In genomic region chr17:76353004-76353598, GRCh38 we compare ENCODE assay signal across 8 cellular contexts. TPM values are rescaled to one million over a fixed set of nuclear protein-coding genes. Genes with fewer than 3 reads are reported as not detected.
DNase-seq lines count a peak whose midpoint lies in the region; ATAC-seq lines count a peak whose summit lies in the region.

No MANE protein-coding gene starts in this region.

- H3K9ac ChIP-seq in mucosa of stomach (ENCODE audit: low read length) = peak overlapping the region; percentile 84

- peaks cover 27% of the 10 kb centered on the region for H3K79me2 ChIP-seq in ACC112 (ENCODE audit: control insufficient read depth, insufficient read depth, low read length, unreplicated experiment)

- H3K27me3 ChIP-seq in ACC112 (ENCODE audit: insufficient read depth, low read length) (no peaks in the 10 kb centered on the region), mucosa of stomach (ENCODE audit: control insufficient read depth, insufficient read depth, low read length) (no peaks in the 10 kb centered on the region)

- peak overlapping the region; percentile 84 to 88 for H3K4me3 Mint-ChIP-seq in effector memory CD8-positive, alpha-beta T cell

- no peaks in the 10 kb centered on the region for H3K9me3 Mint-ChIP-seq in effector memory CD8-positive, alpha-beta T cell

- H3K27ac ChIP-seq in ACC112 (ENCODE audit: low read depth, low read length) = peak overlapping the region; percentile 87

- peaks cover 17 to 18% of the 10 kb centered on the region in 2 donors for H3K4me1 Mint-ChIP-seq in effector memory CD8-positive, alpha-beta T cell (ENCODE audit: low read depth in 2 of 2)

- no peaks in the 10 kb centered on the region for H3K9me3 ChIP-seq in mucosa of stomach (ENCODE audit: control insufficient read depth, low read length)

- peak; percentile 19 for ATAC-seq in GM18502 (IDR thresholded peaks at IDR 0.05; ENCODE audit: poor library complexity, unreplicated experiment)
- peak; percentile 22 for ATAC-seq in HG03039 (IDR thresholded peaks at IDR 0.05; ENCODE audit: unreplicated experiment)
- no peak for ATAC-seq in effector memory CD8-positive, alpha-beta T cell (replicated peaks)

- H3K36me3 Mint-ChIP-seq in effector memory CD8-positive, alpha-beta T cell (ENCODE audit: insufficient read depth) = peaks cover 2% of the 10 kb centered on the region

- peaks cover 9% of the 10 kb centered on the region for H3K4me1 ChIP-seq in ACC112 (ENCODE audit: control insufficient read depth, insufficient read depth, low read length, unreplicated experiment)
- no peaks in the 10 kb centered on the region for H3K4me1 ChIP-seq in mucosa of stomach (ENCODE audit: control insufficient read depth, insufficient read depth, low read length)

- DNase-seq in T-helper 1 cell (peak in 3 of 5 donors; percentile 3 to 14 (median 12)), ureter (ENCODE audit: low spot score) (peak; percentile 45), COLO829 (ENCODE audit: low spot score) (no peak)
- DNase-seq in effector memory CD8-positive, alpha-beta T cell = peak in 2 of 3 experiments; percentile 2 to 3

- H2AFZ ChIP-seq in ACC112 (ENCODE audit: low read length, unreplicated experiment) = peak overlapping the region; percentile 63

- H3K4me3 ChIP-seq in ACC112 (ENCODE audit: low read depth, low read length) (peak overlapping the region; percentile 84), mucosa of stomach (ENCODE audit: low read length) (peak overlapping the region; percentile 62)

- H3K27ac Mint-ChIP-seq in effector memory CD8-positive, alpha-beta T cell = peak overlapping the region; percentile 81 to 84

- no peaks in the 10 kb centered on the region for H3K36me3 ChIP-seq in ACC112 (ENCODE audit: insufficient read depth, low read length)
- no peaks in the 10 kb centered on the region for H3K36me3 ChIP-seq in mucosa of stomach (ENCODE audit: control insufficient read depth, insufficient read depth, low read length)

- peaks cover 0 to 8% of the 10 kb centered on the region in 2 donors for H3K27me3 Mint-ChIP-seq in effector memory CD8-positive, alpha-beta T cell

RNA-seq across cellular contexts. Expression of gene PRPSAP1, which starts 0.6 kb away (rescaled TPM):
- 40.1 TPM for total RNA-seq in ureter

RNA-seq across cellular contexts. Expression of gene SPHK1, which starts 31.3 kb away (rescaled TPM):
- total RNA-seq in ureter = 3.1 TPM

RNA-seq across cellular contexts. Expression of gene QRICH2, which starts 45.0 kb away (rescaled TPM):
- 1.9 TPM for total RNA-seq in ureter
